12 cellular contexts compared by ENCODE assay signal in the genomic region with DNA sequence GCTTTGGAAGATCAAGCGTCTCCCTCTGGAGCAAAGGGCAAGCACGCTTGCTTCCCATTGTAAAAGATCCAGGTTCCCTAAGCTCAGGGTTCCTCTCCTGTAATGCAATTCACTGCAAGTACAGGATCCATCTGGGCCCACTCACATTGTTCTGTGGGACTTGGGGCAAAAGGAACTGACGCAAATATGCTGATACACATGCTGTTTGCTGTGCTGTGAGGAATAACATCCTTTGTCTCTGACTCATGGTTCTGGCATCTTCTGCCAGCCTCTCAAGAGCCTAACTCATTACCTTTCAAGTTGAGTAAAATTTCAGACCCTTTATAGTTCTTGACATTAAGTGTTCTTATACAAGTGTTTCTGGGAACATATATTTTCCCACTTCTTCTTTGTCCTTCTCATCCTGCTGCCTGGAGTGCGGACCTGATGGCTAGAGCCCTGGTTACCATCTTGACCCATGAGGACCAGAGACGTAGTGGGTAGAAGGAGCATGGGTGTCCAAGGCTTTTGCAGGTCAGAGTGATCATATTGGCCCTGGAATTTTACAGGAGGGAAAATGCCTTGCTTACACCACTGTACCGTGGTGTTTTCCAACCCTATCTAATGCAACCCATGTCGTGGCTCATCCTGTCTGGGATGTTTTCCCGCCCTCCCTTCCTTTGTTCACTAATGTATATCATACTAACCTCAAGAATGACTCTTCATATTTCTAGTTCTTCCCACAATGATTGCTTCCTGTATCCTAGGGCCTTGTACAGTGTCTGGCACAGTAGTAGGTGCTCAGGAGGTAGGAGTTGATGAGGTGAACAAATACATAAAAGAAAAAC.
DNase-seq lines count a peak whose midpoint lies in the region; ATAC-seq and TF ChIP-seq lines count a peak whose summit lies in the region.
"Had no signal": no experiment of that assay in that cellular context is flagged by ENCODE, and none has a peak within 500 bp of the region (broad histone marks: within the 10 kb centered on the region; RNA-seq: fewer than 3 reads in every experiment).

No MANE protein-coding gene starts in this region.

- peaks cover 26% of the 10 kb centered on the region for H3K27me3 Mint-ChIP-seq in endothelial cell (ENCODE audit: unreplicated experiment)

- ATAC-seq in HG03460 (IDR thresholded peaks at IDR 0.05; ENCODE audit: unreplicated experiment) (no peak), GM21360 (IDR thresholded peaks at IDR 0.05; ENCODE audit: unreplicated experiment) (no peak), HG03135 (IDR thresholded peaks at IDR 0.05; ENCODE audit: unreplicated experiment) (no peak)

- no peak for TF ChIP-seq CTCF in AG10803 (conservative IDR thresholded peaks at IDR 0.05; ENCODE audit: low read length)
- no peak for TF ChIP-seq CTCF in endothelial cell (IDR thresholded peaks at IDR 0.05; ENCODE audit: unreplicated experiment)

- peaks cover 23% of the 10 kb centered on the region for H3K4me1 Mint-ChIP-seq in endothelial cell (ENCODE audit: unreplicated experiment)

- H3K27ac Mint-ChIP-seq in endothelial cell (ENCODE audit: unreplicated experiment), result peak overlapping the region; percentile 9

- peaks cover 4% of the 10 kb centered on the region for H3K36me3 Mint-ChIP-seq in endothelial cell (ENCODE audit: low read depth, unreplicated experiment)

- DNase-seq in AG10803 (ENCODE audit: low read depth), result peak; percentile 97
- peak; percentile 2 for DNase-seq in NCI-H460 (ENCODE audit: extremely low read depth, low read depth)
- no peak for DNase-seq in endothelial cell (ENCODE audit: low spot score)
- DNase-seq in lung microvascular endothelial cell (ENCODE audit: low read depth in 2 of 2), result peak; percentile 86 to 97
- DNase-seq in NCI-H446 (lab: John Stamatoyannopoulos, UW), result no peak
- DNase-seq: aorta, Caco-2, SW 1271, testis had no signal

- H3K4me3 ChIP-seq in AG10803 (ENCODE audit: low read length), result no peak overlapping the region
- H3K4me3 ChIP-seq: testis had no signal

- H3K9me3 Mint-ChIP-seq in endothelial cell (ENCODE audit: unreplicated experiment), result no peaks in the 10 kb centered on the region

- H3K4me3 Mint-ChIP-seq in endothelial cell (ENCODE audit: unreplicated experiment), result no peak overlapping the region

Comparison
In these comparisons a context has a peak if more than half of its experiments do, and no peak if none do; other contexts are left out.
1. DNase-seq: peak in AG10803 (single experiment), NCI-H460 (single experiment) and lung microvascular endothelial cell (2 of 2); none in endothelial cell (single experiment) and NCI-H446 (0 of 2).